20 cellular contexts compared by ENCODE assay signal in the genomic region with DNA sequence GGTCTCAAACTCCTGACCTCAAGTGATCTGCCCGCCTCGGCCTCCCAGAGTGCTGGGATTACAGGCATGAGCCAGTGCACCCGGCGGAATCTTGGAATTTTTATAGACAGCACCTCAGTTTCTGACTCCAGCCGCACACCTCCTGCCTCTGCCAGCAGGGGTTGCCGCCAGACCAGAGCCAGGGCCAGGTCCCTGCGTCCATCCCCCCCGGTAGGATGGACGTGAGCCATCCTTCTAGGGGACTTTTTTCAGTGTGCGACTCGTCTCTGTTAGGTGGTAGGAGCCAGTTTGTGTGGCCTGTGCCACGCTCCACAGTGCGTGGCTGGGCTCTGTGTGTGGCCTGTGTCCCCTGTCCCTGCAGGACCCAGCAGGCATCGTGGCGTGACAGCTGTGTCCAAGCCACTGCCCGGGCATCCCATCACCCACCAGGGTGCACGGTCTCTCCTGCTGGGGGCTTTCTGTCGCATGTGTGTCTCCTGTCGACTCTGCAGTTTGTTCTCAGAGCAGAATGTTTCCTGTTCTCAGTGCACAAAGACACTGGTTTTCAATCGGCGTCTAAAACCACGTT. TPM values are rescaled to one million over a fixed set of nuclear protein-coding genes. Genes with fewer than 3 reads are reported as not detected.
DNase-seq lines count a peak whose midpoint lies in the region; ATAC-seq and TF ChIP-seq lines count a peak whose summit lies in the region.
"Had no signal": no experiment of that assay in that cellular context is flagged by ENCODE, and none has a peak within 500 bp of the region (broad histone marks: within the 10 kb centered on the region; RNA-seq: fewer than 3 reads in every experiment).

No MANE protein-coding gene starts in this region.

- H3K36me3 Mint-ChIP-seq in chondrocyte (ENCODE audit: low read depth) (peaks cover 17% of the 10 kb centered on the region), neural progenitor cell (peaks cover 11% of the 10 kb centered on the region)

- TF ChIP-seq CTCF in left ventricle myocardium inferior (IDR thresholded peaks at IDR 0.05; ENCODE audit: borderline replicate concordance), result no peak
- TF ChIP-seq CTCF in chondrocyte (IDR thresholded peaks at IDR 0.05), result no peak
- peak; percentile 4 for TF ChIP-seq CTCF in neural progenitor cell (IDR thresholded peaks at IDR 0.05)
- no peak for TF ChIP-seq CTCF in GM10266 (IDR thresholded peaks at IDR 0.05; ENCODE audit: control insufficient read depth, insufficient read depth, low read depth, missing control alignments)
- no peak for TF ChIP-seq CTCF in sigmoid colon (IDR thresholded peaks at IDR 0.05)

- no peaks in the 10 kb centered on the region for H3K79me2 ChIP-seq in neural progenitor cell (ENCODE audit: low read depth)

- H3K4me3 ChIP-seq in left ventricle myocardium inferior (no peak overlapping the region), SK-N-MC (no peak overlapping the region), neural progenitor cell (no peak overlapping the region), sigmoid colon (no peak overlapping the region)
- H3K4me3 ChIP-seq: MG63 had no signal

- H3F3A ChIP-seq in neural progenitor cell (ENCODE audit: low read depth), result peaks cover 5% of the 10 kb centered on the region

- H3K4me2 ChIP-seq in neural progenitor cell, result no peak overlapping the region

- no peaks in the 10 kb centered on the region for H3K27me3 Mint-ChIP-seq in chondrocyte (ENCODE audit: low read depth)
- H3K27me3 Mint-ChIP-seq in neural progenitor cell (ENCODE audit: insufficient read depth, low read depth), result no peaks in the 10 kb centered on the region
- H3K27me3 Mint-ChIP-seq: B cell had no signal

- peaks cover 52% of the 10 kb centered on the region for H3K36me3 ChIP-seq in left ventricle myocardium inferior
- no peaks in the 10 kb centered on the region; the same call in 1 of the 2 replicates for H3K36me3 ChIP-seq in SK-N-MC (ENCODE audit: insufficient read depth, low read length)
- H3K36me3 ChIP-seq in neural progenitor cell, result no peaks in the 10 kb centered on the region
- peaks cover 0 to 32% (median 5%) of the 10 kb centered on the region in 4 donors for H3K36me3 ChIP-seq in sigmoid colon

- intact Hi-C loops in Right ventricle myocardium inferior (cut with DNase I) (no loop called here), left ventricle myocardium inferior (cut with micrococcal nuclease) (loop anchor here (10.0 kb wide), 1 partner anchor 86 kb away; no protein-coding TSS in a partner anchor), sigmoid colon (cut with DNase I) (no loop called here)

- H3K9ac ChIP-seq in SK-N-MC (ENCODE audit: insufficient read length) (no peak overlapping the region), neural progenitor cell (no peak overlapping the region)

- H4K20me1 ChIP-seq in neural progenitor cell (ENCODE audit: low read depth), result no peaks in the 10 kb centered on the region

- H3K27me3 ChIP-seq in left ventricle myocardium inferior (ENCODE audit: low read depth) (no peaks in the 10 kb centered on the region), neural progenitor cell (no peaks in the 10 kb centered on the region), sigmoid colon (no peaks in the 10 kb centered on the region)
- H3K27me3 ChIP-seq: MG63 had no signal

- DNase-seq in Right ventricle myocardium inferior (ENCODE audit: missing footprints) (peak; percentile 18), left ventricle myocardium inferior (no peak), SK-N-MC (ENCODE audit: low read depth, low spot score) (no peak), chondrocyte (ENCODE audit: low spot score) (no peak), neural progenitor cell (ENCODE audit: low spot score) (no peak), cerebellar cortex (ENCODE audit: low spot score) (no peak), GM10266 (ENCODE audit: extremely low spot score) (no peak), sigmoid colon (no peak)
- DNase-seq: Caco-2; CD8-positive, alpha-beta T cell; KG1; MG63; NCI-H1694; NCI-H2029 treated with DMSO at 0.1 percent for 48 hours; NCI-H526 treated with DMSO at 0.1 percent for 48 hours had no signal

- H3K9me3 ChIP-seq in left ventricle myocardium inferior (replicated peaks) (peaks cover 6% of the 10 kb centered on the region), SK-N-MC (ENCODE audit: low read depth, low read length) (no peaks in the 10 kb centered on the region), neural progenitor cell (ENCODE audit: low read depth) (no peaks in the 10 kb centered on the region), sigmoid colon (no peaks in the 10 kb centered on the region)
- H3K9me3 ChIP-seq: Caco-2, MG63 had no signal

- H3K4me1 ChIP-seq in left ventricle myocardium inferior (peaks cover 8% of the 10 kb centered on the region), neural progenitor cell (no peaks in the 10 kb centered on the region), sigmoid colon (peaks cover 0 to 31% (median 21%) of the 10 kb centered on the region in 4 donors)
- H3K4me1 ChIP-seq: Caco-2 had no signal

- H3K9me3 Mint-ChIP-seq in chondrocyte (ENCODE audit: low read depth) (no peaks in the 10 kb centered on the region), neural progenitor cell (no peaks in the 10 kb centered on the region)
- H3K9me3 Mint-ChIP-seq: CD8-positive, alpha-beta T cell had no signal

- ATAC-seq in Right ventricle myocardium inferior, result no peak
- ATAC-seq: CD8-positive, alpha-beta T cell; Panc1; SK-N-SH treated with all-trans-retinoic acid at 6 μM for 48 hours had no signal

- no peak for TF ChIP-seq POLR2A in sigmoid colon (IDR thresholded peaks at IDR 0.05)

- no peak for TF ChIP-seq EP300 in sigmoid colon (IDR thresholded peaks at IDR 0.05)

- peaks cover 21% of the 10 kb centered on the region for H3K4me1 Mint-ChIP-seq in chondrocyte (ENCODE audit: low read depth)
- H3K4me1 Mint-ChIP-seq in neural progenitor cell, result no peaks in the 10 kb centered on the region
- H3K4me1 Mint-ChIP-seq: B cell had no signal

- H3K4me3 Mint-ChIP-seq in chondrocyte (ENCODE audit: unreplicated experiment), result no peak overlapping the region
- no peak overlapping the region for H3K4me3 Mint-ChIP-seq in neural progenitor cell
- H3K4me3 Mint-ChIP-seq: B cell; CD8-positive, alpha-beta T cell had no signal

- WGBS in sigmoid colon, 2 donors, result 89 to 91% methylated on average over 22 of the region's 22 CpGs

- H2AFZ ChIP-seq in neural progenitor cell (replicated peaks), result no peak overlapping the region

- peak overlapping the region; percentile 17 for H3K27ac Mint-ChIP-seq in chondrocyte (ENCODE audit: unreplicated experiment)
- H3K27ac Mint-ChIP-seq in neural progenitor cell, result no peak overlapping the region
- H3K27ac Mint-ChIP-seq: B cell; CD8-positive, alpha-beta T cell had no signal

- no peak overlapping the region for H3K27ac ChIP-seq in left ventricle myocardium inferior (replicated peaks)
- 0 out of 2 replicates have a peak overlapping the region, but pooled peaks have one; percentile 13 for H3K27ac ChIP-seq in SK-N-MC
- H3K27ac ChIP-seq in neural progenitor cell, result no peak overlapping the region
- H3K27ac ChIP-seq in sigmoid colon, result no peak overlapping the region
- H3K27ac ChIP-seq: 22Rv1, C4-2B had no signal

RNA-seq across cellular contexts. Expression of a gene that starts 15.6 kb away (rescaled TPM):
- total RNA-seq in Right ventricle myocardium inferior (44.1 TPM), left ventricle myocardium inferior (40.6 TPM), chondrocyte (56.5 to 63.6 TPM (median 57.2 TPM) in 3 replicates), neural progenitor cell (ENCODE audit: low replicate concordance) (7.1 and 8.5 TPM in 2 replicates), sigmoid colon (1 to 10 TPM; 7.1 to 9.7 (median 7.8) TPM)
- polyA plus RNA-seq in sigmoid colon, result 100 to 1,000 TPM in 2 of 3 donors, 10 to 100 TPM in 1; 76.0 to 167 (median 101) TPM

RNA-seq across cellular contexts. Expression of a gene that starts 28.9 kb away (rescaled TPM):
- total RNA-seq in Right ventricle myocardium inferior, result 10.1 TPM
- total RNA-seq in left ventricle myocardium inferior, result 8.5 TPM
- total RNA-seq in chondrocyte, result 18.4 to 19.6 TPM (median 19.2 TPM) in 3 replicates
- 18.4 and 32.5 TPM in 2 replicates for total RNA-seq in neural progenitor cell (ENCODE audit: low replicate concordance)
- 10 to 100 TPM; 10.3 to 16.1 (median 11.8) TPM for total RNA-seq in sigmoid colon
- 10 to 100 TPM in 1 of 3 donors, 1 to 10 TPM in 2; 3.9 to 16.2 (median 5.4) TPM for polyA plus RNA-seq in sigmoid colon

RNA-seq across cellular contexts. Expression of a gene that starts 41.5 kb away (rescaled TPM):
- total RNA-seq in Right ventricle myocardium inferior (105 TPM), left ventricle myocardium inferior (88.4 TPM), chondrocyte (213 to 234 TPM (median 216 TPM) in 3 replicates), neural progenitor cell (ENCODE audit: low replicate concordance) (43.3 and 54.0 TPM in 2 replicates), sigmoid colon (10 to 100 TPM; 22.1 to 26.0 (median 23.9) TPM)
- polyA plus RNA-seq in sigmoid colon, result 10 to 100 TPM; 43.8 to 88.5 (median 51.3) TPM
